2 cellular contexts compared by ENCODE assay signal in the genomic region with DNA sequence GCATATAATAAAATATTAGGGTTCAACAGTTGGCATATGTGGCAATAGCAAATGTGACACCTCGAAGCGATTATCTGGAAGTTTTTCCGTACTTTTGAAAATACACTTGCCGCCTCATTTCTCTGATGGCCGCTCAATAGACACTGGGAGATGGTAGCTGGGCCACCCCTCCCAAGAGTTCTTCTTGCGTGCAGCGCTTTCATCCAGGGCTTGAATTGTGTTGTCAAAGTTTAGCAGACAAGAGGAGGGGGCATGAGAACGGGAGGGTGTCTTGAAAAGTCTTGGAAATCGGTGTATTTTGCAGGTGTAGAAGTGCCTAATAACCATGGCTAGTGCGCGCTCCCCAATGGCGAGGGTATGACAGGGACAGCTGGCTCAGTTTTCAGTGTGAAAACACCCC.
TF ChIP-seq lines count a peak whose summit lies in the region.

No MANE protein-coding gene starts in this region.

TF ChIP-seq in GM23338, 12 proteins besides CTCF, POLR2A, EP300 and RAD21:
- no peak for TF ChIP-seq CREB1 (CRISPR knock-in tag; IDR thresholded peaks at IDR 0.05; ENCODE audit: low read depth)
- TF ChIP-seq, protein P1, sequence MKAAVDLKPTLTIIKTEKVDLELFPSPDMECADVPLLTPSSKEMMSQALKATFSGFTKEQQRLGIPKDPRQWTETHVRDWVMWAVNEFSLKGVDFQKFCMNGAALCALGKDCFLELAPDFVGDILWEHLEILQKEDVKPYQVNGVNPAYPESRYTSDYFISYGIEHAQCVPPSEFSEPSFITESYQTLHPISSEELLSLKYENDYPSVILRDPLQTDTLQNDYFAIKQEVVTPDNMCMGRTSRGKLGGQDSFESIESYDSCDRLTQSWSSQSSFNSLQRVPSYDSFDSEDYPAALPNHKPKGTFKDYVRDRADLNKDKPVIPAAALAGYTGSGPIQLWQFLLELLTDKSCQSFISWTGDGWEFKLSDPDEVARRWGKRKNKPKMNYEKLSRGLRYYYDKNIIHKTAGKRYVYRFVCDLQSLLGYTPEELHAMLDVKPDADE (IDR thresholded peaks at IDR 0.05): no peak
- TF ChIP-seq ZNF331 (CRISPR knock-in tag; IDR thresholded peaks at IDR 0.05; ENCODE audit: low read depth): no peak
- TF ChIP-seq, protein P2, sequence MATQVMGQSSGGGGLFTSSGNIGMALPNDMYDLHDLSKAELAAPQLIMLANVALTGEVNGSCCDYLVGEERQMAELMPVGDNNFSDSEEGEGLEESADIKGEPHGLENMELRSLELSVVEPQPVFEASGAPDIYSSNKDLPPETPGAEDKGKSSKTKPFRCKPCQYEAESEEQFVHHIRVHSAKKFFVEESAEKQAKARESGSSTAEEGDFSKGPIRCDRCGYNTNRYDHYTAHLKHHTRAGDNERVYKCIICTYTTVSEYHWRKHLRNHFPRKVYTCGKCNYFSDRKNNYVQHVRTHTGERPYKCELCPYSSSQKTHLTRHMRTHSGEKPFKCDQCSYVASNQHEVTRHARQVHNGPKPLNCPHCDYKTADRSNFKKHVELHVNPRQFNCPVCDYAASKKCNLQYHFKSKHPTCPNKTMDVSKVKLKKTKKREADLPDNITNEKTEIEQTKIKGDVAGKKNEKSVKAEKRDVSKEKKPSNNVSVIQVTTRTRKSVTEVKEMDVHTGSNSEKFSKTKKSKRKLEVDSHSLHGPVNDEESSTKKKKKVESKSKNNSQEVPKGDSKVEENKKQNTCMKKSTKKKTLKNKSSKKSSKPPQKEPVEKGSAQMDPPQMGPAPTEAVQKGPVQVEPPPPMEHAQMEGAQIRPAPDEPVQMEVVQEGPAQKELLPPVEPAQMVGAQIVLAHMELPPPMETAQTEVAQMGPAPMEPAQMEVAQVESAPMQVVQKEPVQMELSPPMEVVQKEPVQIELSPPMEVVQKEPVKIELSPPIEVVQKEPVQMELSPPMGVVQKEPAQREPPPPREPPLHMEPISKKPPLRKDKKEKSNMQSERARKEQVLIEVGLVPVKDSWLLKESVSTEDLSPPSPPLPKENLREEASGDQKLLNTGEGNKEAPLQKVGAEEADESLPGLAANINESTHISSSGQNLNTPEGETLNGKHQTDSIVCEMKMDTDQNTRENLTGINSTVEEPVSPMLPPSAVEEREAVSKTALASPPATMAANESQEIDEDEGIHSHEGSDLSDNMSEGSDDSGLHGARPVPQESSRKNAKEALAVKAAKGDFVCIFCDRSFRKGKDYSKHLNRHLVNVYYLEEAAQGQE (IDR thresholded peaks at IDR 0.05; ENCODE audit: unreplicated experiment): no peak
- no peak for TF ChIP-seq STAT1 (IDR thresholded peaks at IDR 0.05; ENCODE audit: unreplicated experiment)
- TF ChIP-seq, protein P3, sequence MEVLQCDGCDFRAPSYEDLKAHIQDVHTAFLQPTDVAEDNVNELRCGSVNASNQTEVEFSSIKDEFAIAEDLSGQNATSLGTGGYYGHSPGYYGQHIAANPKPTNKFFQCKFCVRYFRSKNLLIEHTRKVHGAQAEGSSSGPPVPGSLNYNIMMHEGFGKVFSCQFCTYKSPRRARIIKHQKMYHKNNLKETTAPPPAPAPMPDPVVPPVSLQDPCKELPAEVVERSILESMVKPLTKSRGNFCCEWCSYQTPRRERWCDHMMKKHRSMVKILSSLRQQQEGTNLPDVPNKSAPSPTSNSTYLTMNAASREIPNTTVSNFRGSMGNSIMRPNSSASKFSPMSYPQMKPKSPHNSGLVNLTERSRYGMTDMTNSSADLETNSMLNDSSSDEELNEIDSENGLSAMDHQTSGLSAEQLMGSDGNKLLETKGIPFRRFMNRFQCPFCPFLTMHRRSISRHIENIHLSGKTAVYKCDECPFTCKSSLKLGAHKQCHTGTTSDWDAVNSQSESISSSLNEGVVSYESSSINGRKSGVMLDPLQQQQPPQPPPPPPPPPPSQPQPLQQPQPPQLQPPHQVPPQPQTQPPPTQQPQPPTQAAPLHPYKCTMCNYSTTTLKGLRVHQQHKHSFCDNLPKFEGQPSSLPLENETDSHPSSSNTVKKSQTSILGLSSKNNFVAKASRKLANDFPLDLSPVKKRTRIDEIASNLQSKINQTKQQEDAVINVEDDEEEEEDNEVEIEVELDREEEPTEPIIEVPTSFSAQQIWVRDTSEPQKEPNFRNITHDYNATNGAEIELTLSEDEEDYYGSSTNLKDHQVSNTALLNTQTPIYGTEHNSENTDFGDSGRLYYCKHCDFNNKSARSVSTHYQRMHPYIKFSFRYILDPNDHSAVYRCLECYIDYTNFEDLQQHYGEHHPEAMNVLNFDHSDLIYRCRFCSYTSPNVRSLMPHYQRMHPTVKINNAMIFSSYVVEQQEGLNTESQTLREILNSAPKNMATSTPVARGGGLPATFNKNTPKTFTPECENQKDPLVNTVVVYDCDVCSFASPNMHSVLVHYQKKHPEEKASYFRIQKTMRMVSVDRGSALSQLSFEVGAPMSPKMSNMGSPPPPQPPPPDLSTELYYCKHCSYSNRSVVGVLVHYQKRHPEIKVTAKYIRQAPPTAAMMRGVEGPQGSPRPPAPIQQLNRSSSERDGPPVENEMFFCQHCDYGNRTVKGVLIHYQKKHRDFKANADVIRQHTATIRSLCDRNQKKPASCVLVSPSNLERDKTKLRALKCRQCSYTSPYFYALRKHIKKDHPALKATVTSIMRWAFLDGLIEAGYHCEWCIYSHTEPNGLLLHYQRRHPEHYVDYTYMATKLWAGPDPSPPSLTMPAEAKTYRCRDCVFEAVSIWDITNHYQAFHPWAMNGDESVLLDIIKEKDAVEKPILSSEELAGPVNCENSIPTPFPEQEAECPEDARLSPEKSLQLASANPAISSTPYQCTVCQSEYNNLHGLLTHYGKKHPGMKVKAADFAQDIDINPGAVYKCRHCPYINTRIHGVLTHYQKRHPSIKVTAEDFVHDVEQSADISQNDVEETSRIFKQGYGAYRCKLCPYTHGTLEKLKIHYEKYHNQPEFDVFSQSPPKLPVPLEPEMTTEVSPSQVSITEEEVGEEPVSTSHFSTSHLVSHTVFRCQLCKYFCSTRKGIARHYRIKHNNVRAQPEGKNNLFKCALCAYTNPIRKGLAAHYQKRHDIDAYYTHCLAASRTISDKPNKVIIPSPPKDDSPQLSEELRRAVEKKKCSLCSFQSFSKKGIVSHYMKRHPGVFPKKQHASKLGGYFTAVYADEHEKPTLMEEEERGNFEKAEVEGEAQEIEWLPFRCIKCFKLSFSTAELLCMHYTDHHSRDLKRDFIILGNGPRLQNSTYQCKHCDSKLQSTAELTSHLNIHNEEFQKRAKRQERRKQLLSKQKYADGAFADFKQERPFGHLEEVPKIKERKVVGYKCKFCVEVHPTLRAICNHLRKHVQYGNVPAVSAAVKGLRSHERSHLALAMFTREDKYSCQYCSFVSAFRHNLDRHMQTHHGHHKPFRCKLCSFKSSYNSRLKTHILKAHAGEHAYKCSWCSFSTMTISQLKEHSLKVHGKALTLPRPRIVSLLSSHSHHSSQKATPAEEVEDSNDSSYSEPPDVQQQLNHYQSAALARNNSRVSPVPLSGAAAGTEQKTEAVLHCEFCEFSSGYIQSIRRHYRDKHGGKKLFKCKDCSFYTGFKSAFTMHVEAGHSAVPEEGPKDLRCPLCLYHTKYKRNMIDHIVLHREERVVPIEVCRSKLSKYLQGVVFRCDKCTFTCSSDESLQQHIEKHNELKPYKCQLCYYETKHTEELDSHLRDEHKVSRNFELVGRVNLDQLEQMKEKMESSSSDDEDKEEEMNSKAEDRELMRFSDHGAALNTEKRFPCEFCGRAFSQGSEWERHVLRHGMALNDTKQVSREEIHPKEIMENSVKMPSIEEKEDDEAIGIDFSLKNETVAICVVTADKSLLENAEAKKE (CRISPR knock-in tag; IDR thresholded peaks at IDR 0.05): no peak
- no peak for TF ChIP-seq EZH2 (IDR thresholded peaks at IDR 0.05; ENCODE audit: low read depth, unreplicated experiment)
- no peak for TF ChIP-seq NANOG (IDR thresholded peaks at IDR 0.05; ENCODE audit: borderline replicate concordance)
- TF ChIP-seq JUNB (IDR thresholded peaks at IDR 0.05; ENCODE audit: unreplicated experiment): no peak

TF ChIP-seq in H1, 55 proteins besides CTCF, POLR2A, EP300 and RAD21:
- peak; percentile 73 for TF ChIP-seq SUZ12 (IDR thresholded peaks at IDR 0.05; ENCODE audit: low read length)
- TF ChIP-seq POLR2AphosphoS5 (IDR thresholded peaks at IDR 0.05; ENCODE audit: low read depth, low read length): no peak
- TF ChIP-seq SRF (IDR thresholded peaks at IDR 0.05; ENCODE audit: low read depth, low read length): no peak
- TF ChIP-seq BACH1 (IDR thresholded peaks at IDR 0.05; ENCODE audit: low read length): no peak
- peak; percentile 85 for TF ChIP-seq RNF2 (IDR thresholded peaks at IDR 0.05; ENCODE audit: borderline replicate concordance, low read depth, low read length, missing control alignments, poor library complexity, severe bottlenecking)
- no peak; the same call in 1 of the 2 replicates for TF ChIP-seq CBX8 (IDR thresholded peaks at IDR 0.05; ENCODE audit: borderline replicate concordance, low read depth, low read length)
- no peak for TF ChIP-seq KDM1A (IDR thresholded peaks at IDR 0.05; ENCODE audit: borderline replicate concordance, low read length)
- peak; percentile 28 for TF ChIP-seq EZH2 (IDR thresholded peaks at IDR 0.05; ENCODE audit: low read depth, low read length, severe bottlenecking)
- TF ChIP-seq RXRA (IDR thresholded peaks at IDR 0.05; ENCODE audit: insufficient read depth, low read depth, low read length): no peak
- no peak for TF ChIP-seq SIRT6 (IDR thresholded peaks at IDR 0.05; ENCODE audit: low read length)
